Comparison of ENCODE assay signal across 11 cellular contexts in genomic region chr12:54933381-54933780, GRCh38.
DNase-seq lines count a peak whose midpoint lies in the region; ATAC-seq and TF ChIP-seq lines count a peak whose summit lies in the region.
"Had no signal": no experiment of that assay in that cellular context is flagged by ENCODE, and none has a peak within 500 bp of the region (broad histone marks: within the 10 kb centered on the region; RNA-seq: fewer than 3 reads in every experiment).

No MANE protein-coding gene starts in this region.

- no peaks in the 10 kb centered on the region for H3K9me3 ChIP-seq in RWPE2 (ENCODE audit: severe bottlenecking)

- H3K9me3 Mint-ChIP-seq in central memory CD8-positive, alpha-beta T cell, result peaks cover 17% of the 10 kb centered on the region
- peaks cover 39 to 45% of the 10 kb centered on the region in 2 donors for H3K9me3 Mint-ChIP-seq in stimulated activated naive CD8-positive, alpha-beta T cell treated with anti-CD3 and anti-CD28 coated beads, Interleukin-15, amount 100 ng/mL, for 72 hours

- no peak overlapping the region for H3K4me3 ChIP-seq in RWPE2 (ENCODE audit: severe bottlenecking)
- H3K4me3 ChIP-seq: dorsolateral prefrontal cortex had no signal

- peak; percentile 43 for ATAC-seq in RWPE2 (ENCODE audit: low read depth)
- ATAC-seq in central memory CD8-positive, alpha-beta T cell (replicated peaks; ENCODE audit: extremely low read depth, poor library complexity, severe bottlenecking), result peak; percentile 55
- peak; percentile 84 for ATAC-seq in stimulated activated naive CD8-positive, alpha-beta T cell treated with anti-CD3 and anti-CD28 coated beads, Interleukin-15, amount 100 ng/mL, for 72 hours
- ATAC-seq in GM19351 (IDR thresholded peaks at IDR 0.05; ENCODE audit: unreplicated experiment), result no peak
- ATAC-seq in HG03442 (IDR thresholded peaks at IDR 0.05; ENCODE audit: unreplicated experiment), result no peak

- DNase-seq in stimulated activated CD4-positive, alpha-beta T cell treated with anti-CD3 and anti-CD28 coated beads, Interleukin-2, amount 100 ng/mL, for 4 hours (ENCODE audit: low read depth), result peak; percentile 23
- DNase-seq in stimulated activated CD4-positive, alpha-beta T cell treated with anti-CD3 and anti-CD28 coated beads, Interleukin-1b, Interleukin-23, amount 100 ng/mL, for 48 hours, result no peak
- DNase-seq in RWPE2 (ENCODE audit: low spot score), result no peak
- no peak for DNase-seq in central memory CD8-positive, alpha-beta T cell (ENCODE audit: low spot score in 2 of 2)
- peak; percentile 37 to 39 for DNase-seq in stimulated activated naive CD8-positive, alpha-beta T cell treated with anti-CD3 and anti-CD28 coated beads, Interleukin-15, amount 100 ng/mL, for 72 hours
- DNase-seq in NK-92 treated with Interleukin-12 subunit alpha and Interleukin-12 subunit beta, amount 100 ng/mL, for 24 hours (lab: John Stamatoyannopoulos, UW), result no peak
- DNase-seq: dorsolateral prefrontal cortex, Kasumi-1, left cardiac atrium had no signal

- TF ChIP-seq CTCF in RWPE2 (IDR thresholded peaks at IDR 0.05; ENCODE audit: poor library complexity, severe bottlenecking), result no peak

- peak overlapping the region; percentile 22 for H3K27ac Mint-ChIP-seq in central memory CD8-positive, alpha-beta T cell (ENCODE audit: low read depth)
- H3K27ac Mint-ChIP-seq in stimulated activated naive CD8-positive, alpha-beta T cell treated with anti-CD3 and anti-CD28 coated beads, Interleukin-15, amount 100 ng/mL, for 72 hours, result peak overlapping the region; percentile 81 to 87

- no peaks in the 10 kb centered on the region for H3K36me3 ChIP-seq in RWPE2 (ENCODE audit: low read depth)

- H3K27me3 ChIP-seq in RWPE2 (ENCODE audit: insufficient read depth, poor library complexity, severe bottlenecking), result no peaks in the 10 kb centered on the region
- H3K27me3 ChIP-seq: dorsolateral prefrontal cortex had no signal

- peaks cover 1% of the 10 kb centered on the region for H3K36me3 Mint-ChIP-seq in central memory CD8-positive, alpha-beta T cell (ENCODE audit: insufficient read depth)

- peak overlapping the region; percentile 98 for H3K27ac ChIP-seq in RWPE2 (ENCODE audit: poor library complexity, severe bottlenecking)

- peaks cover 53% of the 10 kb centered on the region for H3K4me1 ChIP-seq in RWPE2 (ENCODE audit: insufficient read depth, poor library complexity, severe bottlenecking)

- no peak overlapping the region for H3K4me3 Mint-ChIP-seq in central memory CD8-positive, alpha-beta T cell
- H3K4me3 Mint-ChIP-seq in stimulated activated naive CD8-positive, alpha-beta T cell treated with anti-CD3 and anti-CD28 coated beads, Interleukin-15, amount 100 ng/mL, for 72 hours, result peak overlapping the region; percentile 27

- peaks cover 42% of the 10 kb centered on the region for H3K4me1 Mint-ChIP-seq in central memory CD8-positive, alpha-beta T cell
- H3K4me1 Mint-ChIP-seq in stimulated activated naive CD8-positive, alpha-beta T cell treated with anti-CD3 and anti-CD28 coated beads, Interleukin-15, amount 100 ng/mL, for 72 hours, result peaks cover 66% of the 10 kb centered on the region

- H3K27me3 Mint-ChIP-seq in central memory CD8-positive, alpha-beta T cell, result no peaks in the 10 kb centered on the region
- no peaks in the 10 kb centered on the region for H3K27me3 Mint-ChIP-seq in stimulated activated naive CD8-positive, alpha-beta T cell treated with anti-CD3 and anti-CD28 coated beads, Interleukin-15, amount 100 ng/mL, for 72 hours

Comparison
In these comparisons a context has a peak if more than half of its experiments do, and no peak if none do; other contexts are left out.
1. DNase-seq: peak in stimulated activated CD4-positive, alpha-beta T cell treated with anti-CD3 and anti-CD28 coated beads, Interleukin-2, amount 100 ng/mL, for 4 hours (single experiment) and stimulated activated naive CD8-positive, alpha-beta T cell treated with anti-CD3 and anti-CD28 coated beads, Interleukin-15, amount 100 ng/mL, for 72 hours (2 of 2); none in stimulated activated CD4-positive, alpha-beta T cell treated with anti-CD3 and anti-CD28 coated beads, Interleukin-1b, Interleukin-23, amount 100 ng/mL, for 48 hours (single experiment), RWPE2 (single experiment), central memory CD8-positive, alpha-beta T cell (0 of 2) and NK-92 treated with Interleukin-12 subunit alpha and Interleukin-12 subunit beta, amount 100 ng/mL, for 24 hours (single experiment).
2. ATAC-seq: peak in RWPE2 (single experiment), central memory CD8-positive, alpha-beta T cell (single experiment) and stimulated activated naive CD8-positive, alpha-beta T cell treated with anti-CD3 and anti-CD28 coated beads, Interleukin-15, amount 100 ng/mL, for 72 hours (single experiment); none in GM19351 (single experiment) and HG03442 (single experiment).